ENCODE assay signal across 1 cellular context in the genomic region with DNA sequence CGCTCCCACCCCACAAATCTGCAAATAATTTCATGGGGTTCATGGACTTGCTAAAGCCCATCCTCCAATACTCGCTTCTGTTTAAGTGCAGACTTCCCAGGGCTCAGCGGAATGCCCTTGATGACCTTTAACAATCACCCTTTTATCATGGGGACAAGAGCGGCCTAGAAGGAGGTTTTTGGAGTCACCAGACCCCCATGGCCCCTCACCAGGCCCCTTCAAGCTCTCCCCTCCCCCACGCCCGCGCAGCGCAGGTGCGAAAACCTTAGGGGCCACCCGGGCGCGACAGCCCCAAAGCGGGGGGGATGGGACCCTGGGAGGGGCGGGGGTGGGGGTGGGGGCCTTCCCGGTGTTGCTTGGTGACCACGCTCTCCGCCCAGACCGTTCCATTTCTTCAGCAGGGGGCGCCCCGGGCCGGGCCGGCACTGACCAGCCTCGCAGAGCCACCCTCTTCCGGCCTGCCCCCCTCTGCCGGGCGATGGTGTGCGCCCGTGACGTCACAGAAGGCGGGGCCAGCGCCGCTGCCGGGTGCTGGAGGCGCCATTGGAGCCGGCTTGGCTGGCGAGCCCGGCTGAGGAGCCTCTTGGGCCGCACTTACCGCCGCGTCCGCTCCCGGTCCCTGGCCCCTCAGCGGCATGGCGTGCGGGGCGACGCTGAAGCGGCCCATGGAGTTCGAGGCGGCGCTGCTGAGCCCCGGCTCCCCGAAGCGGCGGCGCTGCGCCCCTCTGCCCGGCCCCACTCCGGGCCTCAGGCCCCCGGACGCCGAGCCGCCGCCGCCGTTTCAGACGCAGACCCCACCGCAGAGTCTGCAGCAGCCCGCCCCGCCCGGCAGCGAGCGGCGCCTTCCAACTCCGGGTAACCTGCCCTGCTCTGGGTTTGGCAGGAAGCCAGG.
TF ChIP-seq lines count a peak whose summit lies in the region.

A gene with protein sequence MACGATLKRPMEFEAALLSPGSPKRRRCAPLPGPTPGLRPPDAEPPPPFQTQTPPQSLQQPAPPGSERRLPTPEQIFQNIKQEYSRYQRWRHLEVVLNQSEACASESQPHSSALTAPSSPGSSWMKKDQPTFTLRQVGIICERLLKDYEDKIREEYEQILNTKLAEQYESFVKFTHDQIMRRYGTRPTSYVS (plus strand): TSS at position 531 of the 892 bp plus-strand sequence. CDS start 105 bp downstream, at position 636.

TF ChIP-seq in K562, 482 proteins besides CTCF, POLR2A, EP300 and RAD21 (continued from another document and continues in another):
- TF ChIP-seq, protein P1, sequence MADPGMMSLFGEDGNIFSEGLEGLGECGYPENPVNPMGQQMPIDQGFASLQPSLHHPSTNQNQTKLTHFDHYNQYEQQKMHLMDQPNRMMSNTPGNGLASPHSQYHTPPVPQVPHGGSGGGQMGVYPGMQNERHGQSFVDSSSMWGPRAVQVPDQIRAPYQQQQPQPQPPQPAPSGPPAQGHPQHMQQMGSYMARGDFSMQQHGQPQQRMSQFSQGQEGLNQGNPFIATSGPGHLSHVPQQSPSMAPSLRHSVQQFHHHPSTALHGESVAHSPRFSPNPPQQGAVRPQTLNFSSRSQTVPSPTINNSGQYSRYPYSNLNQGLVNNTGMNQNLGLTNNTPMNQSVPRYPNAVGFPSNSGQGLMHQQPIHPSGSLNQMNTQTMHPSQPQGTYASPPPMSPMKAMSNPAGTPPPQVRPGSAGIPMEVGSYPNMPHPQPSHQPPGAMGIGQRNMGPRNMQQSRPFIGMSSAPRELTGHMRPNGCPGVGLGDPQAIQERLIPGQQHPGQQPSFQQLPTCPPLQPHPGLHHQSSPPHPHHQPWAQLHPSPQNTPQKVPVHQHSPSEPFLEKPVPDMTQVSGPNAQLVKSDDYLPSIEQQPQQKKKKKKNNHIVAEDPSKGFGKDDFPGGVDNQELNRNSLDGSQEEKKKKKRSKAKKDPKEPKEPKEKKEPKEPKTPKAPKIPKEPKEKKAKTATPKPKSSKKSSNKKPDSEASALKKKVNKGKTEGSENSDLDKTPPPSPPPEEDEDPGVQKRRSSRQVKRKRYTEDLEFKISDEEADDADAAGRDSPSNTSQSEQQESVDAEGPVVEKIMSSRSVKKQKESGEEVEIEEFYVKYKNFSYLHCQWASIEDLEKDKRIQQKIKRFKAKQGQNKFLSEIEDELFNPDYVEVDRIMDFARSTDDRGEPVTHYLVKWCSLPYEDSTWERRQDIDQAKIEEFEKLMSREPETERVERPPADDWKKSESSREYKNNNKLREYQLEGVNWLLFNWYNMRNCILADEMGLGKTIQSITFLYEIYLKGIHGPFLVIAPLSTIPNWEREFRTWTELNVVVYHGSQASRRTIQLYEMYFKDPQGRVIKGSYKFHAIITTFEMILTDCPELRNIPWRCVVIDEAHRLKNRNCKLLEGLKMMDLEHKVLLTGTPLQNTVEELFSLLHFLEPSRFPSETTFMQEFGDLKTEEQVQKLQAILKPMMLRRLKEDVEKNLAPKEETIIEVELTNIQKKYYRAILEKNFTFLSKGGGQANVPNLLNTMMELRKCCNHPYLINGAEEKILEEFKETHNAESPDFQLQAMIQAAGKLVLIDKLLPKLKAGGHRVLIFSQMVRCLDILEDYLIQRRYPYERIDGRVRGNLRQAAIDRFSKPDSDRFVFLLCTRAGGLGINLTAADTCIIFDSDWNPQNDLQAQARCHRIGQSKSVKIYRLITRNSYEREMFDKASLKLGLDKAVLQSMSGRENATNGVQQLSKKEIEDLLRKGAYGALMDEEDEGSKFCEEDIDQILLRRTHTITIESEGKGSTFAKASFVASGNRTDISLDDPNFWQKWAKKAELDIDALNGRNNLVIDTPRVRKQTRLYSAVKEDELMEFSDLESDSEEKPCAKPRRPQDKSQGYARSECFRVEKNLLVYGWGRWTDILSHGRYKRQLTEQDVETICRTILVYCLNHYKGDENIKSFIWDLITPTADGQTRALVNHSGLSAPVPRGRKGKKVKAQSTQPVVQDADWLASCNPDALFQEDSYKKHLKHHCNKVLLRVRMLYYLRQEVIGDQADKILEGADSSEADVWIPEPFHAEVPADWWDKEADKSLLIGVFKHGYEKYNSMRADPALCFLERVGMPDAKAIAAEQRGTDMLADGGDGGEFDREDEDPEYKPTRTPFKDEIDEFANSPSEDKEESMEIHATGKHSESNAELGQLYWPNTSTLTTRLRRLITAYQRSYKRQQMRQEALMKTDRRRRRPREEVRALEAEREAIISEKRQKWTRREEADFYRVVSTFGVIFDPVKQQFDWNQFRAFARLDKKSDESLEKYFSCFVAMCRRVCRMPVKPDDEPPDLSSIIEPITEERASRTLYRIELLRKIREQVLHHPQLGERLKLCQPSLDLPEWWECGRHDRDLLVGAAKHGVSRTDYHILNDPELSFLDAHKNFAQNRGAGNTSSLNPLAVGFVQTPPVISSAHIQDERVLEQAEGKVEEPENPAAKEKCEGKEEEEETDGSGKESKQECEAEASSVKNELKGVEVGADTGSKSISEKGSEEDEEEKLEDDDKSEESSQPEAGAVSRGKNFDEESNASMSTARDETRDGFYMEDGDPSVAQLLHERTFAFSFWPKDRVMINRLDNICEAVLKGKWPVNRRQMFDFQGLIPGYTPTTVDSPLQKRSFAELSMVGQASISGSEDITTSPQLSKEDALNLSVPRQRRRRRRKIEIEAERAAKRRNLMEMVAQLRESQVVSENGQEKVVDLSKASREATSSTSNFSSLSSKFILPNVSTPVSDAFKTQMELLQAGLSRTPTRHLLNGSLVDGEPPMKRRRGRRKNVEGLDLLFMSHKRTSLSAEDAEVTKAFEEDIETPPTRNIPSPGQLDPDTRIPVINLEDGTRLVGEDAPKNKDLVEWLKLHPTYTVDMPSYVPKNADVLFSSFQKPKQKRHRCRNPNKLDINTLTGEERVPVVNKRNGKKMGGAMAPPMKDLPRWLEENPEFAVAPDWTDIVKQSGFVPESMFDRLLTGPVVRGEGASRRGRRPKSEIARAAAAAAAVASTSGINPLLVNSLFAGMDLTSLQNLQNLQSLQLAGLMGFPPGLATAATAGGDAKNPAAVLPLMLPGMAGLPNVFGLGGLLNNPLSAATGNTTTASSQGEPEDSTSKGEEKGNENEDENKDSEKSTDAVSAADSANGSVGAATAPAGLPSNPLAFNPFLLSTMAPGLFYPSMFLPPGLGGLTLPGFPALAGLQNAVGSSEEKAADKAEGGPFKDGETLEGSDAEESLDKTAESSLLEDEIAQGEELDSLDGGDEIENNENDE (IDR thresholded peaks at IDR 0.05; ENCODE audit: low read depth, low read length): no peak
- TF ChIP-seq, protein P2, sequence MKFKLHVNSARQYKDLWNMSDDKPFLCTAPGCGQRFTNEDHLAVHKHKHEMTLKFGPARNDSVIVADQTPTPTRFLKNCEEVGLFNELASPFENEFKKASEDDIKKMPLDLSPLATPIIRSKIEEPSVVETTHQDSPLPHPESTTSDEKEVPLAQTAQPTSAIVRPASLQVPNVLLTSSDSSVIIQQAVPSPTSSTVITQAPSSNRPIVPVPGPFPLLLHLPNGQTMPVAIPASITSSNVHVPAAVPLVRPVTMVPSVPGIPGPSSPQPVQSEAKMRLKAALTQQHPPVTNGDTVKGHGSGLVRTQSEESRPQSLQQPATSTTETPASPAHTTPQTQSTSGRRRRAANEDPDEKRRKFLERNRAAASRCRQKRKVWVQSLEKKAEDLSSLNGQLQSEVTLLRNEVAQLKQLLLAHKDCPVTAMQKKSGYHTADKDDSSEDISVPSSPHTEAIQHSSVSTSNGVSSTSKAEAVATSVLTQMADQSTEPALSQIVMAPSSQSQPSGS (CRISPR knock-in tag; IDR thresholded peaks at IDR 0.05): no peak
- peak; percentile 91 for TF ChIP-seq CREB1 (IDR thresholded peaks at IDR 0.05)
- TF ChIP-seq CREB1 (CRISPR knock-in tag; IDR thresholded peaks at IDR 0.05): peak; percentile 97
- no peak for TF ChIP-seq TEAD2 (tag; IDR thresholded peaks at IDR 0.05)
- peak; percentile 60; the same call in 1 of the 2 replicates for TF ChIP-seq KLF1 (tag; IDR thresholded peaks at IDR 0.05)
- TF ChIP-seq MAFG (tag; conservative IDR thresholded peaks at IDR 0.05): no peak
- no peak for TF ChIP-seq FOXA1 (IDR thresholded peaks at IDR 0.05; ENCODE audit: borderline replicate concordance)
- TF ChIP-seq OTX1 (CRISPR knock-in tag; IDR thresholded peaks at IDR 0.05): no peak
- TF ChIP-seq CHD1 (IDR thresholded peaks at IDR 0.05; ENCODE audit: low read length): peak; percentile 61
- peak; percentile 91 for TF ChIP-seq KHSRP (IDR thresholded peaks at IDR 0.05)
- no peak for TF ChIP-seq MEF2A (IDR thresholded peaks at IDR 0.05; ENCODE audit: control insufficient read depth, low read depth, low read length)
- TF ChIP-seq, protein P3, sequence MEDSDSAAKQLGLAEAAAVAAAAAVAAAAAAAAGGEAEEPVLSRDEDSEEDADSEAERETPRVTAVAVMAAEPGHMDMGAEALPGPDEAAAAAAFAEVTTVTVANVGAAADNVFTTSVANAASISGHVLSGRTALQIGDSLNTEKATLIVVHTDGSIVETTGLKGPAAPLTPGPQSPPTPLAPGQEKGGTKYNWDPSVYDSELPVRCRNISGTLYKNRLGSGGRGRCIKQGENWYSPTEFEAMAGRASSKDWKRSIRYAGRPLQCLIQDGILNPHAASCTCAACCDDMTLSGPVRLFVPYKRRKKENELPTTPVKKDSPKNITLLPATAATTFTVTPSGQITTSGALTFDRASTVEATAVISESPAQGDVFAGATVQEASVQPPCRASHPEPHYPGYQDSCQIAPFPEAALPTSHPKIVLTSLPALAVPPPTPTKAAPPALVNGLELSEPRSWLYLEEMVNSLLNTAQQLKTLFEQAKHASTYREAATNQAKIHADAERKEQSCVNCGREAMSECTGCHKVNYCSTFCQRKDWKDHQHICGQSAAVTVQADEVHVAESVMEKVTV (CRISPR knock-in tag; IDR thresholded peaks at IDR 0.05): no peak
- TF ChIP-seq PPARD (CRISPR knock-in tag; IDR thresholded peaks at IDR 0.05): no peak
- TF ChIP-seq TFAM (CRISPR knock-in tag; conservative IDR thresholded peaks at IDR 0.05): no peak
- no peak for TF ChIP-seq ZNF232 (CRISPR knock-in tag; IDR thresholded peaks at IDR 0.05)
- 0 out of 2 replicates have a peak, but pooled peaks have one; percentile 29 for TF ChIP-seq TCF7 (IDR thresholded peaks at IDR 0.05; ENCODE audit: borderline replicate concordance)
- no peak for TF ChIP-seq GATA2 (CRISPR knock-in tag; IDR thresholded peaks at IDR 0.05)
- TF ChIP-seq, protein P4, sequence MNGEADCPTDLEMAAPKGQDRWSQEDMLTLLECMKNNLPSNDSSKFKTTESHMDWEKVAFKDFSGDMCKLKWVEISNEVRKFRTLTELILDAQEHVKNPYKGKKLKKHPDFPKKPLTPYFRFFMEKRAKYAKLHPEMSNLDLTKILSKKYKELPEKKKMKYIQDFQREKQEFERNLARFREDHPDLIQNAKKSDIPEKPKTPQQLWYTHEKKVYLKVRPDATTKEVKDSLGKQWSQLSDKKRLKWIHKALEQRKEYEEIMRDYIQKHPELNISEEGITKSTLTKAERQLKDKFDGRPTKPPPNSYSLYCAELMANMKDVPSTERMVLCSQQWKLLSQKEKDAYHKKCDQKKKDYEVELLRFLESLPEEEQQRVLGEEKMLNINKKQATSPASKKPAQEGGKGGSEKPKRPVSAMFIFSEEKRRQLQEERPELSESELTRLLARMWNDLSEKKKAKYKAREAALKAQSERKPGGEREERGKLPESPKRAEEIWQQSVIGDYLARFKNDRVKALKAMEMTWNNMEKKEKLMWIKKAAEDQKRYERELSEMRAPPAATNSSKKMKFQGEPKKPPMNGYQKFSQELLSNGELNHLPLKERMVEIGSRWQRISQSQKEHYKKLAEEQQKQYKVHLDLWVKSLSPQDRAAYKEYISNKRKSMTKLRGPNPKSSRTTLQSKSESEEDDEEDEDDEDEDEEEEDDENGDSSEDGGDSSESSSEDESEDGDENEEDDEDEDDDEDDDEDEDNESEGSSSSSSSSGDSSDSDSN (IDR thresholded peaks at IDR 0.05; ENCODE audit: borderline replicate concordance in 1 of 2, low read depth in 2 of 2, low read length in 2 of 2): peak; percentile 68 to 69; a peak in 2 of 4 replicates
- no peak for TF ChIP-seq SLC30A9 (CRISPR knock-in tag; IDR thresholded peaks at IDR 0.05)
- TF ChIP-seq ZNF785 (CRISPR knock-in tag; IDR thresholded peaks at IDR 0.05): no peak
- TF ChIP-seq ZNF764 (CRISPR knock-in tag; IDR thresholded peaks at IDR 0.05; ENCODE audit: low read depth): no peak
- no peak for TF ChIP-seq ZNF668 (CRISPR knock-in tag; IDR thresholded peaks at IDR 0.05)
- peak in 1 of 2 experiments; percentile 81; a peak in 1 of 4 replicates for TF ChIP-seq KDM1A (IDR thresholded peaks at IDR 0.05)
- peak; percentile 88; the same call in 1 of the 2 replicates for TF ChIP-seq GTF2E2 (tag; IDR thresholded peaks at IDR 0.05)
- TF ChIP-seq, protein P5, sequence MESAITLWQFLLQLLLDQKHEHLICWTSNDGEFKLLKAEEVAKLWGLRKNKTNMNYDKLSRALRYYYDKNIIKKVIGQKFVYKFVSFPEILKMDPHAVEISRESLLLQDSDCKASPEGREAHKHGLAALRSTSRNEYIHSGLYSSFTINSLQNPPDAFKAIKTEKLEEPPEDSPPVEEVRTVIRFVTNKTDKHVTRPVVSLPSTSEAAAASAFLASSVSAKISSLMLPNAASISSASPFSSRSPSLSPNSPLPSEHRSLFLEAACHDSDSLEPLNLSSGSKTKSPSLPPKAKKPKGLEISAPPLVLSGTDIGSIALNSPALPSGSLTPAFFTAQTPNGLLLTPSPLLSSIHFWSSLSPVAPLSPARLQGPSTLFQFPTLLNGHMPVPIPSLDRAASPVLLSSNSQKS (CRISPR knock-in tag; IDR thresholded peaks at IDR 0.05): no peak
- TF ChIP-seq SUPT5H (IDR thresholded peaks at IDR 0.05): peak; percentile 89
- TF ChIP-seq GTF2A2 (tag; IDR thresholded peaks at IDR 0.05): 0 out of 2 replicates have a peak, but pooled peaks have one; percentile 29
